Comparison of ENCODE assay signal across 17 cellular contexts in the genomic region with DNA sequence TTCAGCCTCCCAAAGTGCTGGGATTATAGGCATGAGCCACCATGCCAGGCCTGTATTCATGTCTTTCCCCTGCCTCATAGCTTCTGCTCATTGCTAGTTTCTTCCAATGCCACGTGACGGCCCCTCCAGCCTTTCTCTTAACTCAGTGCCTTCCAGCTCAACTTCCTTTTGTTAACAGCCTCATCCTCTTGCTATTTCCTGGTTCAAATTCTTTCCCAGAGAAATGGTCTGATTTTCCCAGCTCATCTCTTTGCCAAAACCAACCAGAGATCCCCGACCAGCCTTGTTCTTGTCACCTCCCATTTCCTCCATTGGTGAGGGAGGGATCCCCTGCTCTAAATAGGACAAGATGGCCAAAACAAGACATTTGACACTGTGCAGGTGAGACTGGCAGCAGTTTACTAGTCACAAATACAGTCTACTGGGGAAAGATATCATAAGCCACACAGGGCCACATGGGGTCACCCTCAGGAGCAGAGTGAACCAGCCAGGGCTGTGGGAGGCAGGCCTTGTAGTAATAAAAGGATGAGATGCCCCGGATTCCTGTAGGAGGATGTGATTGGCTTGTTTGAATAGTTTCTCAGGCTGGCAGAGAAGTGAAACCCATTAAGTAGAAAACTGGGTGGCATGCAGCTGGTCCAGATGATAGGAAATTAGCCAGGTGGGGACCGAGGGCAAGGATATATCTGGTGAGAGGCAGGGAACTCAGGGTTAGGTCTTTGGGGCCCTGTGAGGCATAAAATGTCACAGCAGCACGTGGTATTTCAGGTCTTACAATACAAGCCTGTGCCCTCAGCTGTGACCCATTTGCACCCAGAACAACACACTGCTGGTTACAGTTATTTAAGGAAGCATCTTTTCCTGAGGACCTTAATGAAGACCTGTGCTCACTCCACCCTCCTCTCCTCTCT. TPM values are rescaled to one million over a fixed set of nuclear protein-coding genes. Genes with fewer than 3 reads are reported as not detected.
DNase-seq lines count a peak whose midpoint lies in the region; ATAC-seq and TF ChIP-seq lines count a peak whose summit lies in the region.
"Had no signal": no experiment of that assay in that cellular context is flagged by ENCODE, and none has a peak within 500 bp of the region (broad histone marks: within the 10 kb centered on the region; RNA-seq: fewer than 3 reads in every experiment).

No MANE protein-coding gene starts in this region.

- in situ Hi-C loops in ACHN (cut with HindIII; ENCODE audit: low pct_ligation_motif_present, low pct_unique_long_range_greater_than_20kb, low sequenced_read_pairs), result no loop called here

- H3K9me3 ChIP-seq in heart right ventricle, result no peaks in the 10 kb centered on the region
- H3K9me3 ChIP-seq: upper lobe of left lung had no signal

- TF ChIP-seq CTCF in heart right ventricle (IDR thresholded peaks at IDR 0.05), result no peak

- H3K27ac ChIP-seq in heart right ventricle, result peak overlapping the region in 6 of 10 donors; percentile 15 to 58 (median 30)
- H3K27ac ChIP-seq: upper lobe of left lung had no signal

- ATAC-seq in heart right ventricle, result peak; percentile 44 to 74 (median 53)
- ATAC-seq: activated T-cell treated with anti-CD3 and anti-CD28 coated beads, Interleukin-2, amount 50 U/mL, for 72 hours had no signal

- H3K36me3 ChIP-seq in heart right ventricle, result no peaks in the 10 kb centered on the region
- H3K36me3 ChIP-seq: upper lobe of left lung had no signal

- peaks cover 0 to 3% (median 0%) of the 10 kb centered on the region in 7 donors for H3K27me3 ChIP-seq in heart right ventricle
- H3K27me3 ChIP-seq: upper lobe of left lung had no signal

- DNase-seq in 8988T (peak; percentile 31), Daoy (ENCODE audit: low read depth) (peak; percentile 65), RPMI8226 (peak; percentile 92), heart right ventricle (peak in 1 of 2 donors; percentile 22), NCI-H510A (lab: John Stamatoyannopoulos, UW) (no peak), HUDEP-2 (lab: John Stamatoyannopoulos, UW; ENCODE audit: unreplicated experiment in 76 of 76) (no peak), ACHN (no peak)
- DNase-seq in stimulated activated CD4-positive, alpha-beta T cell treated with anti-CD3 and anti-CD28 coated beads, Interleukin-4, amount 100 ng/mL, for 1 hour, result no peak
- DNase-seq: activated T-cell treated with anti-CD3 and anti-CD28 coated beads, Interleukin-2, amount 50 U/mL, for 72 hours; CD4-positive, CD25-positive, alpha-beta regulatory T cell; kidney glomerular epithelial cell; NCI-H524; retina; T-helper 1 cell; upper lobe of left lung had no signal

- H3K4me3 ChIP-seq in heart right ventricle, result no peak overlapping the region
- H3K4me3 ChIP-seq: upper lobe of left lung had no signal

- peaks cover 0 to 47% (median 34%) of the 10 kb centered on the region in 9 donors for H3K4me1 ChIP-seq in heart right ventricle
- H3K4me1 ChIP-seq: upper lobe of left lung had no signal

- intact Hi-C loops in heart right ventricle (cut with DNase I), result no loop called here

- WGBS in heart right ventricle, 2 donors, result 53 to 70% methylated on average over 6 of the region's 6 CpGs

RNA-seq across cellular contexts. Expression of a gene that starts 6.4 kb away (rescaled TPM):
- not detected in 2 replicates for total RNA-seq in Daoy (2014; rRNA removed; shearing (Covaris generic))
- 1 to 10 TPM in 1 of 10 donors, under 1 TPM in 4, not detected in 5; 0.25 to 1.1 (median 0.38) TPM for total RNA-seq in heart right ventricle
- under 1 TPM; 0.03 to 0.80 TPM for polyA plus RNA-seq in heart right ventricle
- total RNA-seq: activated T-cell treated with anti-CD3 and anti-CD28 coated beads, Interleukin-2, amount 50 U/mL, for 72 hours; CD4-positive, CD25-positive, alpha-beta regulatory T cell; myocyte had no signal
- polyA plus RNA-seq: CD4-positive, CD25-positive, alpha-beta regulatory T cell had no signal

RNA-seq across cellular contexts. Expression of a gene that starts 8.8 kb away (rescaled TPM):
- total RNA-seq in Daoy (2014; rRNA removed; shearing (Covaris generic)), result not detected in 2 replicates
- 1 to 10 TPM in 1 of 10 donors, under 1 TPM in 7, not detected in 2; 0.16 to 1.1 (median 0.30) TPM for total RNA-seq in heart right ventricle
- polyA plus RNA-seq in heart right ventricle, result 1 to 10 TPM in 1 of 2 donors, under 1 TPM in 1; 0.06 to 2.4 TPM
- total RNA-seq: activated T-cell treated with anti-CD3 and anti-CD28 coated beads, Interleukin-2, amount 50 U/mL, for 72 hours; CD4-positive, CD25-positive, alpha-beta regulatory T cell; myocyte had no signal
- polyA plus RNA-seq: CD4-positive, CD25-positive, alpha-beta regulatory T cell had no signal

RNA-seq across cellular contexts. Expression of a gene that starts 38.7 kb away (rescaled TPM):
- not detected in 2 replicates for total RNA-seq in Daoy (2014; rRNA removed; shearing (Covaris generic))
- under 1 TPM in 1 of 10 donors, not detected in 9; 0.36 TPM for total RNA-seq in heart right ventricle
- polyA plus RNA-seq in heart right ventricle, result under 1 TPM in 1 of 2 donors, not detected in 1; 0.51 TPM
- total RNA-seq: CD4-positive, CD25-positive, alpha-beta regulatory T cell; G401; myocyte; upper lobe of left lung had no signal
- polyA plus RNA-seq: CD4-positive, CD25-positive, alpha-beta regulatory T cell had no signal

Comparison
In these comparisons a context has a peak if more than half of its experiments do, and no peak if none do; other contexts are left out.
1. DNase-seq: peak in 8988T (single experiment), Daoy (single experiment) and RPMI8226 (single experiment); none in NCI-H510A (single experiment), HUDEP-2 (0 of 76), ACHN (single experiment) and stimulated activated CD4-positive, alpha-beta T cell treated with anti-CD3 and anti-CD28 coated beads, Interleukin-4, amount 100 ng/mL, for 1 hour (single experiment).